Comparison of ENCODE assay signal across 12 cellular contexts in genomic region chr7:39683216-39683845, GRCh38. TPM values are rescaled to one million over a fixed set of nuclear protein-coding genes. Genes with fewer than 3 reads are reported as not detected.
A peak's percentile ranks its signal among the peaks of the same experiment; 100 is the strongest.
DNase-seq lines count a peak whose midpoint lies in the region; ATAC-seq, FAIRE-seq and TF ChIP-seq lines count a peak whose summit lies in the region.
"Had no signal": no experiment of that assay in that cellular context is flagged by ENCODE, and none has a peak within 500 bp of the region (broad histone marks: within the 10 kb centered on the region; RNA-seq: fewer than 3 reads in every experiment).

No MANE protein-coding gene starts in this region.

- peaks cover 0 to 16% (median 0%) of the 10 kb centered on the region in 3 donors for H3K36me3 ChIP-seq in esophagus squamous epithelium
- H3K36me3 ChIP-seq in pancreas, result no peaks in the 10 kb centered on the region

- H3K27ac Mint-ChIP-seq in Calu3 (ENCODE audit: unreplicated experiment), result peak overlapping the region; percentile 5
- H3K27ac Mint-ChIP-seq in natural killer cell treated with Interleukin-12 subunit alpha and Interleukin-12 subunit beta and Interleukin-15 and Interleukin-18, amount 100 ng/mL, for 72 hours, result peak overlapping the region in 1 of 2 donors; percentile 49

- no peak for TF ChIP-seq POLR2A in esophagus squamous epithelium (IDR thresholded peaks at IDR 0.05)

- DNase-seq in Calu3 (no peak), NCI-H82 (lab: John Stamatoyannopoulos, UW) (peak; percentile 86), esophagus squamous epithelium (lab: John Stamatoyannopoulos, UW) (no peak), pancreas (no peak), GM19240 (ENCODE audit: insufficient read length, low spot score) (no peak), NCI-H1694 treated with DMSO at 0.1 percent for 48 hours (lab: John Stamatoyannopoulos, UW) (no peak)
- no peak for DNase-seq in natural killer cell treated with Interleukin-12 subunit alpha and Interleukin-12 subunit beta and Interleukin-15 and Interleukin-18, amount 100 ng/mL, for 72 hours (ENCODE audit: low spot score)
- DNase-seq: activated CD4-positive, alpha-beta T cell treated with anti-CD3 and anti-CD28 coated beads for 48 hours; cerebellar nuclear complex; sigmoid colon had no signal

- H3K27me3 Mint-ChIP-seq in Calu3 (ENCODE audit: unreplicated experiment), result no peaks in the 10 kb centered on the region
- H3K27me3 Mint-ChIP-seq in natural killer cell treated with Interleukin-12 subunit alpha and Interleukin-12 subunit beta and Interleukin-15 and Interleukin-18, amount 100 ng/mL, for 72 hours, result no peaks in the 10 kb centered on the region

- 40 to 64% methylated on average over 2 of the region's 2 CpGs for WGBS in esophagus squamous epithelium, 2 donors
- WGBS in pancreas, 2 donors, result 49 to 54% methylated on average over 2 of the region's 2 CpGs

- H3K36me3 Mint-ChIP-seq in Calu3 (ENCODE audit: insufficient read depth, unreplicated experiment), result no peaks in the 10 kb centered on the region
- H3K36me3 Mint-ChIP-seq in natural killer cell treated with Interleukin-12 subunit alpha and Interleukin-12 subunit beta and Interleukin-15 and Interleukin-18, amount 100 ng/mL, for 72 hours, result peaks cover 5% of the 10 kb centered on the region

- peak overlapping the region in 3 of 4 donors; percentile 8 to 53 (median 15) for H3K27ac ChIP-seq in esophagus squamous epithelium
- H3K27ac ChIP-seq in pancreas, result no peak overlapping the region

- no peak overlapping the region for H3K4me3 Mint-ChIP-seq in Calu3 (ENCODE audit: low read depth, unreplicated experiment)
- no peak overlapping the region for H3K4me3 Mint-ChIP-seq in natural killer cell treated with Interleukin-12 subunit alpha and Interleukin-12 subunit beta and Interleukin-15 and Interleukin-18, amount 100 ng/mL, for 72 hours

- H3K4me3 ChIP-seq in esophagus squamous epithelium (no peak overlapping the region), pancreas (no peak overlapping the region)
- H3K4me3 ChIP-seq: sigmoid colon had no signal

- H3K4me1 ChIP-seq in esophagus squamous epithelium (peaks cover 0 to 43% (median 15%) of the 10 kb centered on the region in 3 donors), pancreas (peaks cover 0 to 7% (median 0%) of the 10 kb centered on the region in 3 donors)

- ATAC-seq in pancreas (peak in 3 of 4 donors; percentile 18 to 49 (median 48)), GM18909 (IDR thresholded peaks at IDR 0.05; ENCODE audit: poor library complexity, unreplicated experiment) (no peak)
- ATAC-seq in natural killer cell treated with Interleukin-12 subunit alpha and Interleukin-12 subunit beta and Interleukin-15 and Interleukin-18, amount 100 ng/mL, for 72 hours, result no peak
- ATAC-seq: Panc1 had no signal

- peaks cover 10% of the 10 kb centered on the region for H3K4me1 Mint-ChIP-seq in Calu3 (ENCODE audit: low read depth, unreplicated experiment)
- H3K4me1 Mint-ChIP-seq in natural killer cell treated with Interleukin-12 subunit alpha and Interleukin-12 subunit beta and Interleukin-15 and Interleukin-18, amount 100 ng/mL, for 72 hours (ENCODE audit: low read depth in 2 of 2), result peaks cover 43 to 44% of the 10 kb centered on the region in 2 donors

- no TSS peak for BruUV-seq in Calu3 (replicated peaks; lab: Mats Ljungman, UMichigan)

- no peak for FAIRE-seq in pancreas (lab: Jason Lieb, UNC)

- TF ChIP-seq CTCF in Calu3 (IDR thresholded peaks at IDR 0.05; ENCODE audit: unreplicated experiment) (no peak), esophagus squamous epithelium (IDR thresholded peaks at IDR 0.05) (no peak), pancreas (IDR thresholded peaks at IDR 0.05) (no peak)

- intact Hi-C loops in Calu3 (cut with micrococcal nuclease; ENCODE audit: unreplicated experiment), result no loop called here
- intact Hi-C loops in esophagus squamous epithelium (cut with DNase I), result no loop called here
- intact Hi-C loops in pancreas (cut with DNase I), result no loop called here

- H3K27me3 ChIP-seq in esophagus squamous epithelium, result no peaks in the 10 kb centered on the region
- no peaks in the 10 kb centered on the region for H3K27me3 ChIP-seq in pancreas
- H3K27me3 ChIP-seq: sigmoid colon had no signal

- CTCF ChIA-PET in Calu3 (lab: Charles Lee), result interaction anchor here (0.9 kb wide), 2 partner anchors 58 to 103 kb away, joined by 3 to 4 read pairs; no protein-coding TSS in a partner anchor

- H3K9me3 Mint-ChIP-seq in Calu3 (ENCODE audit: low read depth, unreplicated experiment), result no peaks in the 10 kb centered on the region
- no peaks in the 10 kb centered on the region for H3K9me3 Mint-ChIP-seq in natural killer cell treated with Interleukin-12 subunit alpha and Interleukin-12 subunit beta and Interleukin-15 and Interleukin-18, amount 100 ng/mL, for 72 hours

- H3K9me3 ChIP-seq in esophagus squamous epithelium (no peaks in the 10 kb centered on the region), pancreas (no peaks in the 10 kb centered on the region)
- H3K9me3 ChIP-seq: sigmoid colon had no signal

RNA-seq across cellular contexts. Expression of gene RALA, which starts 60.0 kb away (rescaled TPM):
- total RNA-seq in Calu3 (2022) (58.1 and 64.8 TPM in 2 replicates), esophagus squamous epithelium (10 to 100 TPM; 32.8 to 49.6 (median 39.9) TPM), pancreas (10 to 100 TPM in 2 of 6 donors, 1 to 10 TPM in 4; 7.0 to 19.1 (median 8.8) TPM)
- 10 to 100 TPM in 1 of 2 donors, 1 to 10 TPM in 1; 7.9 to 12.1 TPM for polyA plus RNA-seq in pancreas
- total RNA-seq in natural killer cell treated with Interleukin-12 subunit alpha and Interleukin-12 subunit beta and Interleukin-15 and Interleukin-18, amount 100 ng/mL, for 72 hours, result 10 to 100 TPM; 22.0 to 28.6 TPM

Comparison
In these comparisons a context has a peak if more than half of its experiments do, and no peak if none do; other contexts are left out.
1. H3K27ac ChIP-seq: peak in esophagus squamous epithelium (3 of 4); none in pancreas (0 of 4).
2. ATAC-seq: peak in pancreas (3 of 4); none in natural killer cell treated with Interleukin-12 subunit alpha and Interleukin-12 subunit beta and Interleukin-15 and Interleukin-18, amount 100 ng/mL, for 72 hours (0 of 2) and GM18909 (single experiment).